30 cellular contexts compared by ENCODE assay signal in genomic region chr17:4631431-4631830, GRCh38. TPM values are rescaled to one million over a fixed set of nuclear protein-coding genes. Genes with fewer than 3 reads are reported as not detected.
"Had no signal": no experiment of that assay in that cellular context is flagged by ENCODE, and none has a peak within 500 bp of the region (broad histone marks: within the 10 kb centered on the region; RNA-seq: fewer than 3 reads in every experiment).

No MANE protein-coding gene starts in this region.

- FAIRE-seq: TTC549 had no signal

- H3K36me3 ChIP-seq: ascending aorta, cardiac muscle cell, MG63, SJSA1 had no signal

- H3K4me3 Mint-ChIP-seq: activated CD4-positive, alpha-beta T cell treated with anti-CD3 and anti-CD28 coated beads, Interleukin-2, amount 10 ng/mL, durations not matched to agents 24 days and 14 days; activated CD8-positive, alpha-beta T cell treated with anti-CD3 and anti-CD28 coated beads, Interleukin-2, amount 10 ng/mL, durations not matched to agents 7 days and 5 days; activated naive CD4-positive, alpha-beta T cell treated with anti-CD3 and anti-CD28 coated beads, Interleukin-2, amount 50 U/mL, for 24 hours; activated naive CD8-positive, alpha-beta T cell treated with anti-CD3 and anti-CD28 coated beads, Interleukin-2, amount 10 ng/mL, durations not matched to agents 7 days and 5 days; activated T-cell treated with anti-CD3 and anti-CD28 coated beads, Interleukin-2, amount 50 U/mL, for 24 hours; central memory CD8-positive, alpha-beta T cell; T-helper 1 cell treated with Interleukin-12 subunit alpha and Interleukin-12 subunit beta and Interleukin-4 antibody, amounts not matched to agents 30 μg/mL and 1 μg/mL, for 36 hours; T-helper 2 cell treated with Interferon-gamma antibody and Interleukin-4, amounts not matched to agents 5 μg/mL and 100 μg/mL, for 36 hours had no signal

- H3K4me1 ChIP-seq: ascending aorta, SJSA1 had no signal

- H3K4me2 ChIP-seq: SK-N-SH had no signal

- ATAC-seq: activated CD8-positive, alpha-beta T cell treated with anti-CD3 and anti-CD28 coated beads, Interleukin-2, amount 10 ng/mL, durations not matched to agents 7 days and 5 days; Panc1 had no signal

- H3K4me3 ChIP-seq: ascending aorta, cardiac muscle cell, MG63, SJSA1 had no signal

- H3K9ac ChIP-seq: SK-N-SH had no signal

- H3K9me3 Mint-ChIP-seq: activated naive CD4-positive, alpha-beta T cell treated with anti-CD3 and anti-CD28 coated beads, Interleukin-2, amount 50 U/mL, for 24 hours; activated naive CD8-positive, alpha-beta T cell treated with anti-CD3 and anti-CD28 coated beads, Interleukin-2, amount 10 ng/mL, durations not matched to agents 7 days and 5 days; activated T-cell treated with anti-CD3 and anti-CD28 coated beads, Interleukin-2, amount 50 U/mL, for 24 hours; activated T-helper 2 cell treated with anti-CD3 and anti-CD28 coated beads, Interferon-gamma antibody, Interleukin-2, Interleukin-4, amounts not matched to agents 10 μg/mL and 5 μg/mL and 100 μg/mL, durations not matched to agents 14 hours and 24 hours and 36 hours; central memory CD8-positive, alpha-beta T cell; T-helper 2 cell treated with Interferon-gamma antibody and Interleukin-4, amounts not matched to agents 5 μg/mL and 100 μg/mL, for 36 hours had no signal

- H3K27ac Mint-ChIP-seq: activated CD4-positive, alpha-beta T cell treated with anti-CD3 and anti-CD28 coated beads, Interleukin-2, amount 10 ng/mL, durations not matched to agents 24 days and 14 days; activated CD8-positive, alpha-beta T cell treated with anti-CD3 and anti-CD28 coated beads, Interleukin-2, amount 10 ng/mL, durations not matched to agents 7 days and 5 days; activated naive CD4-positive, alpha-beta T cell treated with anti-CD3 and anti-CD28 coated beads, Interleukin-2, amount 50 U/mL, for 24 hours; activated naive CD8-positive, alpha-beta T cell treated with anti-CD3 and anti-CD28 coated beads, Interleukin-2, amount 10 ng/mL, durations not matched to agents 7 days and 5 days; activated T-cell treated with anti-CD3 and anti-CD28 coated beads, Interleukin-2, amount 50 U/mL, for 24 hours; activated T-helper 2 cell treated with anti-CD3 and anti-CD28 coated beads, Interferon-gamma antibody, Interleukin-2, Interleukin-4, amounts not matched to agents 10 μg/mL and 5 μg/mL and 100 μg/mL, durations not matched to agents 14 hours and 24 hours and 36 hours; T-helper 1 cell treated with Interleukin-12 subunit alpha and Interleukin-12 subunit beta and Interleukin-4 antibody, amounts not matched to agents 30 μg/mL and 1 μg/mL, for 36 hours; T-helper 2 cell treated with Interferon-gamma antibody and Interleukin-4, amounts not matched to agents 5 μg/mL and 100 μg/mL, for 36 hours had no signal

- H3K27me3 ChIP-seq: ascending aorta, MG63 had no signal

- H3K36me3 Mint-ChIP-seq: activated naive CD4-positive, alpha-beta T cell treated with anti-CD3 and anti-CD28 coated beads, Interleukin-2, amount 50 U/mL, for 24 hours; activated naive CD8-positive, alpha-beta T cell treated with anti-CD3 and anti-CD28 coated beads, Interleukin-2, amount 10 ng/mL, durations not matched to agents 7 days and 5 days had no signal

- H3K9me2 ChIP-seq: SK-N-SH had no signal

- H3K9me3 ChIP-seq: ascending aorta, MG63, SJSA1, SK-N-SH had no signal

- DNase-seq: activated CD4-positive, alpha-beta T cell treated with anti-CD3 and anti-CD28 coated beads, Interleukin-2, amount 10 ng/mL, durations not matched to agents 24 days and 14 days; activated CD4-positive, alpha-beta T cell treated with anti-CD3 and anti-CD28 coated beads, Interleukin-2, amount 50 U/mL, for 48 hours; activated CD8-positive, alpha-beta T cell treated with anti-CD3 and anti-CD28 coated beads, Interleukin-2, amount 10 ng/mL, durations not matched to agents 7 days and 5 days; activated gamma-delta T cell; activated naive CD4-positive, alpha-beta T cell treated with Interleukin-2 at 50 U/mL for 16 hours; activated naive CD8-positive, alpha-beta T cell treated with anti-CD3 and anti-CD28 coated beads, Interleukin-2, amount 10 ng/mL, durations not matched to agents 7 days and 5 days; activated T-cell treated with anti-CD3 and anti-CD28 coated beads, Interleukin-2, amount 50 U/mL, for 24 hours; amygdala; Kasumi-1; MG63; NCI-H1048; NCI-H1105 treated with DMSO at 0.1 percent for 48 hours; NCI-H1436; NCI-H1694; NCI-H2029; NCI-H345; NCI-H524 treated with DMSO at 0.1 percent for 48 hours; SHP77 treated with DMSO at 0.1 percent for 48 hours; SK-N-SH had no signal

- H3K27ac ChIP-seq: ascending aorta, cardiac muscle cell, SJSA1 had no signal

RNA-seq across cellular contexts. Expression of gene ALOX15, which starts 10.0 kb away (rescaled TPM):
- total RNA-seq: activated CD4-positive, alpha-beta T cell treated with anti-CD3 and anti-CD28 coated beads, Interleukin-2, amount 10 ng/mL, durations not matched to agents 24 days and 14 days; activated CD8-positive, alpha-beta T cell treated with anti-CD3 and anti-CD28 coated beads, Interleukin-2, amount 10 ng/mL, durations not matched to agents 7 days and 5 days; activated naive CD8-positive, alpha-beta T cell treated with anti-CD3 and anti-CD28 coated beads, Interleukin-2, amount 10 ng/mL, durations not matched to agents 7 days and 5 days; activated T-helper 2 cell treated with anti-CD3 and anti-CD28 coated beads, Interferon-gamma antibody, Interleukin-2, Interleukin-4, amounts not matched to agents 10 μg/mL and 5 μg/mL and 100 μg/mL, durations not matched to agents 14 hours and 24 hours and 36 hours; ascending aorta; RPMI7951; SJSA1 had no signal
- polyA plus RNA-seq: SK-N-SH had no signal

RNA-seq across cellular contexts. Expression of gene SMTNL2, which starts 47.1 kb away (rescaled TPM):
- total RNA-seq: activated CD4-positive, alpha-beta T cell treated with anti-CD3 and anti-CD28 coated beads, Interleukin-2, amount 10 ng/mL, durations not matched to agents 24 days and 14 days; activated CD8-positive, alpha-beta T cell treated with anti-CD3 and anti-CD28 coated beads, Interleukin-2, amount 10 ng/mL, durations not matched to agents 7 days and 5 days; activated naive CD8-positive, alpha-beta T cell treated with anti-CD3 and anti-CD28 coated beads, Interleukin-2, amount 10 ng/mL, durations not matched to agents 7 days and 5 days; activated T-helper 2 cell treated with anti-CD3 and anti-CD28 coated beads, Interferon-gamma antibody, Interleukin-2, Interleukin-4, amounts not matched to agents 10 μg/mL and 5 μg/mL and 100 μg/mL, durations not matched to agents 14 hours and 24 hours and 36 hours; RPMI7951; SJSA1 had no signal
- polyA plus RNA-seq: SK-N-SH had no signal
